ENCODE assay signal across 22 cellular contexts in genomic region chr3:61483997-61484396, GRCh38.
"Had no signal": no experiment of that assay in that cellular context is flagged by ENCODE, and none has a peak within 500 bp of the region (broad histone marks: within the 10 kb centered on the region; RNA-seq: fewer than 3 reads in every experiment).

No MANE protein-coding gene starts in this region.

- DNase-seq: activated CD4-positive, alpha-beta T cell treated with anti-CD3 and anti-CD28 coated beads for 36 hours; activated CD4-positive, alpha-beta T cell treated with anti-CD3 and anti-CD28 coated beads, Interleukin-2, amount 50 U/mL, for 48 hours; activated CD4-positive, CD25-positive, alpha-beta regulatory T cell; activated CD8-positive, alpha-beta memory T cell treated with anti-CD3 and anti-CD28 coated beads, Interleukin-2, amount 10 ng/mL, durations not matched to agents 7 days and 5 days; activated naive CD4-positive, alpha-beta T cell treated with anti-CD3 and anti-CD28 coated beads, Interleukin-2, amount 50 U/mL, for 16 hours; activated naive CD8-positive, alpha-beta T cell treated with anti-CD3 and anti-CD28 coated beads, Interleukin-2, amount 10 ng/mL, durations not matched to agents 7 days and 5 days; activated T-cell treated with anti-CD3 and anti-CD28 coated beads, Interleukin-2, amount 50 U/mL, for 4 hours; adrenal gland; anterior cingulate cortex; cerebellar nuclear complex; KG1; NCI-H1105; NCI-H1436; NCI-H187; NCI-H2081; NCI-H510A treated with DMSO at 0.1 percent for 48 hours; NCI-H69; NK-92 treated with Interleukin-12 subunit alpha and Interleukin-12 subunit beta, amount 100 ng/mL, for 24 hours; PC-3; SHP77 treated with DMSO at 0.1 percent for 48 hours; T-helper 9 cell had no signal

- H3K27me3 Mint-ChIP-seq: activated CD4-positive, alpha-beta T cell treated with anti-CD3 and anti-CD28 coated beads for 36 hours; activated CD8-positive, alpha-beta memory T cell treated with anti-CD3 and anti-CD28 coated beads, Interleukin-2, amount 10 ng/mL, durations not matched to agents 7 days and 5 days; activated naive CD8-positive, alpha-beta T cell treated with anti-CD3 and anti-CD28 coated beads, Interleukin-2, amount 10 ng/mL, durations not matched to agents 7 days and 5 days had no signal

- ATAC-seq: activated CD4-positive, alpha-beta T cell treated with anti-CD3 and anti-CD28 coated beads for 36 hours; activated CD8-positive, alpha-beta memory T cell treated with anti-CD3 and anti-CD28 coated beads, Interleukin-2, amount 10 ng/mL, durations not matched to agents 7 days and 5 days; activated T-cell treated with anti-CD3 and anti-CD28 coated beads, Interleukin-2, amount 50 U/mL, for 4 hours; PC-3 had no signal

- H3K4me3 ChIP-seq: adrenal gland had no signal

- H3K27ac ChIP-seq: adrenal gland had no signal

- H3K9me3 ChIP-seq: adrenal gland had no signal

- H3K4me1 Mint-ChIP-seq: activated CD8-positive, alpha-beta memory T cell treated with anti-CD3 and anti-CD28 coated beads, Interleukin-2, amount 10 ng/mL, durations not matched to agents 7 days and 5 days; activated naive CD8-positive, alpha-beta T cell treated with anti-CD3 and anti-CD28 coated beads, Interleukin-2, amount 10 ng/mL, durations not matched to agents 7 days and 5 days had no signal

- H3K9me3 Mint-ChIP-seq: T-helper 1 cell treated with Interleukin-12 subunit alpha and Interleukin-12 subunit beta and Interleukin-4 antibody, amounts not matched to agents 30 μg/mL and 1 μg/mL, for 36 hours had no signal

- H3K27ac Mint-ChIP-seq: activated CD4-positive, alpha-beta T cell treated with anti-CD3 and anti-CD28 coated beads for 36 hours; activated CD8-positive, alpha-beta memory T cell treated with anti-CD3 and anti-CD28 coated beads, Interleukin-2, amount 10 ng/mL, durations not matched to agents 7 days and 5 days; activated naive CD8-positive, alpha-beta T cell treated with anti-CD3 and anti-CD28 coated beads, Interleukin-2, amount 10 ng/mL, durations not matched to agents 7 days and 5 days; T-helper 1 cell treated with Interleukin-12 subunit alpha and Interleukin-12 subunit beta and Interleukin-4 antibody, amounts not matched to agents 30 μg/mL and 1 μg/mL, for 36 hours had no signal

- H3K27me3 ChIP-seq: adrenal gland had no signal

- H3K36me3 ChIP-seq: adrenal gland had no signal

- H3K4me3 Mint-ChIP-seq: activated CD4-positive, alpha-beta T cell treated with anti-CD3 and anti-CD28 coated beads for 36 hours; activated CD8-positive, alpha-beta memory T cell treated with anti-CD3 and anti-CD28 coated beads, Interleukin-2, amount 10 ng/mL, durations not matched to agents 7 days and 5 days; activated naive CD8-positive, alpha-beta T cell treated with anti-CD3 and anti-CD28 coated beads, Interleukin-2, amount 10 ng/mL, durations not matched to agents 7 days and 5 days; activated T-cell treated with anti-CD3 and anti-CD28 coated beads, Interleukin-2, amount 50 U/mL, for 4 hours; T-helper 1 cell treated with Interleukin-12 subunit alpha and Interleukin-12 subunit beta and Interleukin-4 antibody, amounts not matched to agents 30 μg/mL and 1 μg/mL, for 36 hours had no signal

- H3K36me3 Mint-ChIP-seq: activated CD8-positive, alpha-beta memory T cell treated with anti-CD3 and anti-CD28 coated beads, Interleukin-2, amount 10 ng/mL, durations not matched to agents 7 days and 5 days; activated naive CD8-positive, alpha-beta T cell treated with anti-CD3 and anti-CD28 coated beads, Interleukin-2, amount 10 ng/mL, durations not matched to agents 7 days and 5 days had no signal

- H3K4me1 ChIP-seq: adrenal gland had no signal
